1 cellular context compared by ENCODE assay signal in genomic region chr1:112674986-112675727, GRCh38.
A peak's percentile ranks its signal among the peaks of the same experiment; 100 is the strongest.
TF ChIP-seq lines count a peak whose summit lies in the region.

No MANE protein-coding gene starts in this region.

TF ChIP-seq in HepG2, 621 proteins besides CTCF, POLR2A, EP300 and RAD21 (continued from another document and continues in another):
- TF ChIP-seq ZFX (CRISPR knock-in tag; IDR thresholded peaks at IDR 0.05; ENCODE audit: low read depth) (peak; percentile 72), ZFP36L1 (CRISPR knock-in tag; IDR thresholded peaks at IDR 0.05) (0 out of 2 replicates have a peak, but pooled peaks have one; percentile 46), MXI1 (IDR thresholded peaks at IDR 0.05; ENCODE audit: borderline replicate concordance, low read depth, low read length) (peak; percentile 29; the same call in 1 of the 3 replicates), SETDB1 (CRISPR knock-in tag; IDR thresholded peaks at IDR 0.05; ENCODE audit: borderline replicate concordance) (no peak), KMT2B (CRISPR knock-in tag; IDR thresholded peaks at IDR 0.05) (peak; percentile 3; the same call in 1 of the 2 replicates), SAP130 (CRISPR knock-in tag; IDR thresholded peaks at IDR 0.05; ENCODE audit: low read depth) (peak; percentile 31; the same call in 1 of the 2 replicates), ARNT2 (CRISPR knock-in tag; IDR thresholded peaks at IDR 0.05; ENCODE audit: low read depth) (peak; percentile 64; the same call in 1 of the 2 replicates), POLR2G (IDR thresholded peaks at IDR 0.05; ENCODE audit: low read depth, low read length) (0 out of 2 replicates have a peak, but pooled peaks have one; percentile 4), GMEB1 (CRISPR knock-in tag; IDR thresholded peaks at IDR 0.05; ENCODE audit: borderline replicate concordance) (no peak), ZNF589 (CRISPR knock-in tag; conservative IDR thresholded peaks at IDR 0.05) (no peak), IRF9 (CRISPR knock-in tag; IDR thresholded peaks at IDR 0.05; ENCODE audit: borderline replicate concordance) (0 out of 2 replicates have a peak, but pooled peaks have one; percentile 74), ZSCAN25 (CRISPR knock-in tag; IDR thresholded peaks at IDR 0.05) (peak; percentile 74), TERF1 (CRISPR knock-in tag; IDR thresholded peaks at IDR 0.05) (0 out of 2 replicates have a peak, but pooled peaks have one; percentile 60), AGO1 (IDR thresholded peaks at IDR 0.05; ENCODE audit: low read depth, low read length, poor library complexity, severe bottlenecking) (peak; percentile 40), NR0B2 (CRISPR knock-in tag; IDR thresholded peaks at IDR 0.05) (peak; percentile 24; the same call in 1 of the 2 replicates), ZNF451 (CRISPR knock-in tag; IDR thresholded peaks at IDR 0.05) (peak; percentile 58; the same call in 1 of the 2 replicates), ZNF138 (CRISPR knock-in tag; IDR thresholded peaks at IDR 0.05; ENCODE audit: low read depth) (0 out of 2 replicates have a peak, but pooled peaks have one; percentile 18), ZNF782 (CRISPR knock-in tag; IDR thresholded peaks at IDR 0.05; ENCODE audit: borderline replicate concordance) (0 out of 2 replicates have a peak, but pooled peaks have one; percentile 12), ZNF503 (CRISPR knock-in tag; IDR thresholded peaks at IDR 0.05) (no peak), FOXA3 (CRISPR knock-in tag; IDR thresholded peaks at IDR 0.05) (peak; percentile 9; the same call in 1 of the 2 replicates), HES4 (CRISPR knock-in tag; IDR thresholded peaks at IDR 0.05; ENCODE audit: borderline replicate concordance) (peak; percentile 51; the same call in 1 of the 2 replicates), ZNF558 (CRISPR knock-in tag; IDR thresholded peaks at IDR 0.05; ENCODE audit: borderline replicate concordance) (0 out of 2 replicates have a peak, but pooled peaks have one; percentile 74), CHD2 (IDR thresholded peaks at IDR 0.05; ENCODE audit: low read depth, low read length) (peak; percentile 82), SCMH1 (CRISPR knock-in tag; IDR thresholded peaks at IDR 0.05; ENCODE audit: borderline replicate concordance) (no peak), SALL1 (CRISPR knock-in tag; IDR thresholded peaks at IDR 0.05) (peak; percentile 7; the same call in 1 of the 2 replicates), ZNF225 (CRISPR knock-in tag; IDR thresholded peaks at IDR 0.05) (no peak), HOXA9 (CRISPR knock-in tag; IDR thresholded peaks at IDR 0.05; ENCODE audit: borderline replicate concordance) (no peak), SPEN (CRISPR knock-in tag; IDR thresholded peaks at IDR 0.05; ENCODE audit: low read depth) (0 out of 2 replicates have a peak, but pooled peaks have one; percentile 42), ZFY (CRISPR knock-in tag; IDR thresholded peaks at IDR 0.05) (peak; percentile 88), CHCHD3 (CRISPR knock-in tag; IDR thresholded peaks at IDR 0.05) (peak; percentile 61; the same call in 1 of the 2 replicates), MED1 (CRISPR knock-in tag; IDR thresholded peaks at IDR 0.05) (peak; percentile 45; the same call in 1 of the 2 replicates), MYPOP (CRISPR knock-in tag; IDR thresholded peaks at IDR 0.05) (0 out of 2 replicates have a peak, but pooled peaks have one; percentile 13), ZBTB38 (CRISPR knock-in tag; IDR thresholded peaks at IDR 0.05) (peak; percentile 14; the same call in 1 of the 2 replicates), CCDC6 (CRISPR knock-in tag; IDR thresholded peaks at IDR 0.05) (no peak), HMGXB4 (CRISPR knock-in tag; IDR thresholded peaks at IDR 0.05; ENCODE audit: borderline replicate concordance in 1 of 2, low read depth in 1 of 2) (peak; percentile 27 to 30; a peak in 3 of 4 replicates), RNF2 (conservative IDR thresholded peaks at IDR 0.05; ENCODE audit: low read depth) (no peak), ARHGAP35 (CRISPR knock-in tag; IDR thresholded peaks at IDR 0.05; ENCODE audit: borderline replicate concordance) (peak; percentile 7; the same call in 1 of the 2 replicates), PHF8 (CRISPR knock-in tag; IDR thresholded peaks at IDR 0.05) (0 out of 2 replicates have a peak, but pooled peaks have one; percentile 29), TFDP2 (CRISPR knock-in tag; IDR thresholded peaks at IDR 0.05) (peak; percentile 54), ZNF547 (CRISPR knock-in tag; IDR thresholded peaks at IDR 0.05) (0 out of 2 replicates have a peak, but pooled peaks have one; percentile 67), TP53 (CRISPR knock-in tag; conservative IDR thresholded peaks at IDR 0.05) (0 out of 2 replicates have a peak, but pooled peaks have one; percentile 40), RBAK (CRISPR knock-in tag; IDR thresholded peaks at IDR 0.05) (no peak), ZFP36L2 (CRISPR knock-in tag; IDR thresholded peaks at IDR 0.05) (0 out of 2 replicates have a peak, but pooled peaks have one; percentile 75), E2F5 (CRISPR knock-in tag; conservative IDR thresholded peaks at IDR 0.05) (0 out of 2 replicates have a peak, but pooled peaks have one; percentile 22), E2F1 (CRISPR knock-in tag; IDR thresholded peaks at IDR 0.05) (0 out of 2 replicates have a peak, but pooled peaks have one; percentile 55), XRCC5 (optimal IDR thresholded peaks at IDR 0.05; ENCODE audit: low read length) (peak; percentile 16), ZNF337 (CRISPR knock-in tag; IDR thresholded peaks at IDR 0.05; ENCODE audit: borderline replicate concordance, low read depth) (0 out of 2 replicates have a peak, but pooled peaks have one; percentile 18), ATF7-NPFF (CRISPR knock-in tag; IDR thresholded peaks at IDR 0.05; ENCODE audit: low read depth) (peak; percentile 69; the same call in 1 of the 2 replicates), CREB3 (CRISPR knock-in tag; IDR thresholded peaks at IDR 0.05) (no peak)
